8 cellular contexts compared by ENCODE assay signal in the genomic region with DNA sequence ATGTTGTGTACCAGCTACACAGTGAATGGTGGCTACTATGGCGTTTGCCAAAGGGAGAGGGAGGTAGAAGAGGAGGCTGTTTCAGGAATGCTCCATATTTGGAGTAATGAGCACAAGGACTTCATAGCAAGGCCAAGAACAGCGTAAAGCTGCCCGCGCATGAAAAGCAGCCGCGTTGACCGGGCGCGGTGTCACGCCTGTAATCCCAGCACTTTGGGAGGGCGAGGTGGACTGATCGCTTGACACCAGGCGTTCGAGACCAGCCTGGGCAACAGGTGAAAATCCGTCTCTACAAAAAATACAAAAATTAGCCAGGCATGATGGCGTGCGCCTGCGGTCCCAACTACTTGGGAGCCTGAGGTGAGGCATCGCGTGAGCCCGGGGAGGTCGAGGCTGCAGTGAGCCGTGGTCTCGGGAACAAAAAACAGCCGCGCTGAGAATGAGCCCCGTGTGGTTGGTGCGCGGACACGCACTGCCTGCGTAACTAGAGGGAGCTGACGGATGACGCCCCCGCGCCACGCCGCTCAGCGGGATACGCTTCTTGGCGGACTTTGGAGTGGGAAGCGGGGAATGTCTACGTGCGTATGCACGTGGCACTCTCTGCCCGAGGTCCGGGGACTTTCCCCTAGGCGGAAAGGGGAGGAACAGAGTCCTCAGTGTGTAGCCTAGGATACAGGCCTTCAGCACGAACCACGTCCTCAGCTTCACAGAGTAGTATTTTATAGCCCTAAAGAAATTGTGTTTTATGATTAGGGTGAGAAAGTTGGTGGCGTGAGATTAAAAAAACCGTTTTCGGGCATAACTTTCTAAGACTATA. TPM values are rescaled to one million over a fixed set of nuclear protein-coding genes. Genes with fewer than 3 reads are reported as not detected.
DNase-seq lines count a peak whose midpoint lies in the region; ATAC-seq and TF ChIP-seq lines count a peak whose summit lies in the region.

RMRP (minus strand) TSS at position 693 of the 817 bp plus-strand sequence.

- peak within 1 kb of the TSS; percentile 92 for H3K4me3 Mint-ChIP-seq in activated naive CD8-positive, alpha-beta T cell treated with anti-CD3 and anti-CD28 coated beads, Interleukin-2, amount 10 ng/mL, durations not matched to agents 7 days and 5 days
- H3K4me3 Mint-ChIP-seq in osteocyte (ENCODE audit: unreplicated experiment), result peak within 1 kb of the TSS; percentile 84

- no peaks in the 10 kb centered on the region for H3K27me3 ChIP-seq in SU-DHL-6 (ENCODE audit: low read length)
- no peaks in the 10 kb centered on the region for H3K27me3 ChIP-seq in thymus (ENCODE audit: control insufficient read depth, insufficient read depth)

- peak; percentile 86 for ATAC-seq in HG02642 (IDR thresholded peaks at IDR 0.05; ENCODE audit: poor library complexity, unreplicated experiment)
- peak; percentile 90 for ATAC-seq in activated naive CD8-positive, alpha-beta T cell treated with anti-CD3 and anti-CD28 coated beads, Interleukin-2, amount 10 ng/mL, durations not matched to agents 7 days and 5 days (ENCODE audit: low read depth)

- H4K20me1 ChIP-seq in SU-DHL-6 (ENCODE audit: low read depth, low read length), result no peaks in the 10 kb centered on the region

- POLR2A ChIA-PET in activated naive CD8-positive, alpha-beta T cell treated with anti-CD3 and anti-CD28 coated beads, Interleukin-2, amount 10 ng/mL, durations not matched to agents 7 days and 5 days (lab: Charles Lee), result interaction anchor here (0.7 to 10.6 kb wide), 16 partner anchors 9 to 99 kb away, joined by 3 to 214 read pairs (median 6); partner anchors contain the start of genes CD72, CREB3, GBA2 and RGP1

- H3K4me2 ChIP-seq in SU-DHL-6 (ENCODE audit: low read depth, low read length, poor library complexity, severe bottlenecking), result peak within 1 kb of the TSS; percentile 67

- no peaks in the 10 kb centered on the region for H3K9me2 ChIP-seq in SU-DHL-6 (replicated peaks; ENCODE audit: insufficient read depth, low read length)

- H3K27ac Mint-ChIP-seq in activated naive CD8-positive, alpha-beta T cell treated with anti-CD3 and anti-CD28 coated beads, Interleukin-2, amount 10 ng/mL, durations not matched to agents 7 days and 5 days, result peak within 1 kb of the TSS; percentile 98
- H3K27ac Mint-ChIP-seq in osteocyte (ENCODE audit: unreplicated experiment), result peak within 1 kb of the TSS; percentile 95

- WGBS in thymus, result 2% methylated on average over 52 of the region's 52 CpGs

- H3K36me3 ChIP-seq in SU-DHL-6 (ENCODE audit: low read length) (no peaks in the 10 kb centered on the region), thymus (ENCODE audit: control insufficient read depth, insufficient read depth) (peaks cover 16% of the 10 kb centered on the region)

- H3F3A ChIP-seq in SU-DHL-6 (ENCODE audit: insufficient read depth), result peaks cover 38% of the 10 kb centered on the region

- DNase-seq in NCI-H1105 treated with DMSO at 0.1 percent for 48 hours (lab: John Stamatoyannopoulos, UW) (peak; percentile 97), head of caudate nucleus (peak; percentile 89 to 100 (median 98)), osteocyte (ENCODE audit: extremely low spot score, unreplicated experiment) (peak; percentile 99)
- DNase-seq in activated naive CD8-positive, alpha-beta T cell treated with anti-CD3 and anti-CD28 coated beads, Interleukin-2, amount 10 ng/mL, durations not matched to agents 7 days and 5 days, result peak; percentile 84

- intact Hi-C loops in head of caudate nucleus (cut with DNase I), result loop anchor here (2.0 kb wide), 1 partner anchor 75 kb away; the partner anchor contains the start of genes CREB3 and TLN1

- H3K36me3 Mint-ChIP-seq in activated naive CD8-positive, alpha-beta T cell treated with anti-CD3 and anti-CD28 coated beads, Interleukin-2, amount 10 ng/mL, durations not matched to agents 7 days and 5 days, result peaks cover 31% of the 10 kb centered on the region
- H3K36me3 Mint-ChIP-seq in osteocyte (ENCODE audit: unreplicated experiment), result peaks cover 9% of the 10 kb centered on the region

- H3K4me3 ChIP-seq in GM08714 (ENCODE audit: low read length) (peak within 1 kb of the TSS; percentile 79), SU-DHL-6 (ENCODE audit: insufficient read depth, low read length, poor library complexity, severe bottlenecking) (peak within 1 kb of the TSS; percentile 63), thymus (ENCODE audit: low read length) (peak within 1 kb of the TSS; percentile 64)

- no peaks in the 10 kb centered on the region for H3K9me3 Mint-ChIP-seq in activated naive CD8-positive, alpha-beta T cell treated with anti-CD3 and anti-CD28 coated beads, Interleukin-2, amount 10 ng/mL, durations not matched to agents 7 days and 5 days
- no peaks in the 10 kb centered on the region for H3K9me3 Mint-ChIP-seq in osteocyte (ENCODE audit: unreplicated experiment)

- peaks cover 56% of the 10 kb centered on the region for H3K4me1 Mint-ChIP-seq in activated naive CD8-positive, alpha-beta T cell treated with anti-CD3 and anti-CD28 coated beads, Interleukin-2, amount 10 ng/mL, durations not matched to agents 7 days and 5 days
- H3K4me1 Mint-ChIP-seq in osteocyte (ENCODE audit: unreplicated experiment), result peaks cover 44% of the 10 kb centered on the region

- no peaks in the 10 kb centered on the region for H3K9me3 ChIP-seq in SU-DHL-6 (ENCODE audit: insufficient read depth, low read length)
- no peaks in the 10 kb centered on the region for H3K9me3 ChIP-seq in thymus (ENCODE audit: control insufficient read depth)

- peaks cover 5% of the 10 kb centered on the region; the same call in 1 of the 2 replicates for H3K79me2 ChIP-seq in SU-DHL-6 (ENCODE audit: insufficient read depth, low read length)

- TF ChIP-seq CTCF in SU-DHL-6 (IDR thresholded peaks at IDR 0.05; ENCODE audit: insufficient read depth, low read length, poor library complexity, severe bottlenecking), result no peak
- TF ChIP-seq CTCF in osteocyte (IDR thresholded peaks at IDR 0.05), result no peak

- peak within 1 kb of the TSS; percentile 30 for H2AFZ ChIP-seq in SU-DHL-6 (ENCODE audit: low read depth, low read length, severe bottlenecking)

- H3K27ac ChIP-seq in SU-DHL-6 (ENCODE audit: low read depth, low read length) (peak within 1 kb of the TSS; percentile 83), thymus (ENCODE audit: low read depth) (peak within 1 kb of the TSS; percentile 95)

- peak within 1 kb of the TSS; percentile 65 for H3K9ac ChIP-seq in SU-DHL-6 (ENCODE audit: low read length)

- H3K4me1 ChIP-seq in thymus (ENCODE audit: control insufficient read depth, insufficient read depth, low read length), result peaks cover 41% of the 10 kb centered on the region

- H3K27me3 Mint-ChIP-seq in activated naive CD8-positive, alpha-beta T cell treated with anti-CD3 and anti-CD28 coated beads, Interleukin-2, amount 10 ng/mL, durations not matched to agents 7 days and 5 days, result no peaks in the 10 kb centered on the region
- no peaks in the 10 kb centered on the region for H3K27me3 Mint-ChIP-seq in osteocyte (ENCODE audit: unreplicated experiment)

RNA-seq across cellular contexts. Expression of gene RMRP, which starts in this region (rescaled TPM):
- over 10,000 TPM; 10,447 to 10,452 TPM for total RNA-seq in activated naive CD8-positive, alpha-beta T cell treated with anti-CD3 and anti-CD28 coated beads, Interleukin-2, amount 10 ng/mL, durations not matched to agents 7 days and 5 days
- total RNA-seq in osteocyte, result 14,337 and 15,426 TPM in 2 replicates
- polyA plus RNA-seq in thymus, result 13.0 TPM

Comparison
In these comparisons a context has a peak if more than half of its experiments do, and no peak if none do; other contexts are left out.
1. Peak in every context shown above with its lines: DNase-seq, ATAC-seq, H3K4me3 ChIP-seq and H3K27ac ChIP-seq.